ENCODE assay signal across 8 cellular contexts in the genomic region with DNA sequence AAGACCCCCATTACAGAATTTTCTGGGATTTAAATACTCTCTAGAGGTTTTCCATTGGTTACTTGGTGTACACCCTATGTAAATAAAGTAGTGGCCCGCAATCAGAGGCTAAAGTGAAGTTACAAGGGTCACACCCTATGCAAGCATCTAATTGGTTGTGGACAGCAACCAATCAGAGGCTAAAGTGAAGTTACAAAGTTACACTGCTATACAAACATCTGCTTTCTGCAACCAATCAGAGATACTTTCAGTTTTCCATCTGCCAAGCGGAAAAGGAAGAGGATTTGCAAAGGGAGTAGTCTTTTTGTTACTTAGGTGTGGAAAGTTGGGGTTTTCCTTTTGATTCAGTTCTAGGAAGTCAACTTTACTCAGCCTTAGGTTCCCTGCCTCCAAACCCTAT. TPM values are rescaled to one million over a fixed set of nuclear protein-coding genes. Genes with fewer than 3 reads are reported as not detected.
DNase-seq lines count a peak whose midpoint lies in the region; ATAC-seq, FAIRE-seq and TF ChIP-seq lines count a peak whose summit lies in the region.
"Had no signal": no experiment of that assay in that cellular context is flagged by ENCODE, and none has a peak within 500 bp of the region (broad histone marks: within the 10 kb centered on the region; RNA-seq: fewer than 3 reads in every experiment).

No MANE protein-coding gene starts in this region.

- no peaks in the 10 kb centered on the region for H3K4me1 Mint-ChIP-seq in endodermal cell

- H3F3A ChIP-seq in GM23248 (ENCODE audit: insufficient read depth): no peaks in the 10 kb centered on the region

- H3K9ac ChIP-seq in GM23248: no peak overlapping the region
- no peak overlapping the region for H3K9ac ChIP-seq in skeletal muscle tissue (ENCODE audit: low read depth in 1 of 3, low read length in 3 of 3)
- H3K9ac ChIP-seq in endodermal cell (ENCODE audit: extremely low read depth, low read length, poor library complexity, severe bottlenecking): no peak overlapping the region

- H3K4me3 ChIP-seq in GM23248 (no peak overlapping the region), skeletal muscle tissue (ENCODE audit: low read length in 3 of 3) (peak overlapping the region in 2 of 3 donors; percentile 13 to 43), endodermal cell (ENCODE audit: low read length) (no peak overlapping the region)

- ATAC-seq in HG03097 (IDR thresholded peaks at IDR 0.05; ENCODE audit: low FRiP score, unreplicated experiment): no peak

- H3K4me1 ChIP-seq in GM23248 (ENCODE audit: insufficient read depth) (peaks cover 7% of the 10 kb centered on the region), skeletal muscle tissue (ENCODE audit: control insufficient read depth in 3 of 3, insufficient read depth in 3 of 3, low read length in 3 of 3) (peaks cover 0 to 7% (median 0%) of the 10 kb centered on the region in 3 donors), endodermal cell (ENCODE audit: control insufficient read depth, insufficient read depth, low read length) (no peaks in the 10 kb centered on the region)

- H2AFZ ChIP-seq in GM23248: peak overlapping the region; percentile 24; the same call in 1 of the 2 replicates

- H3K9me3 ChIP-seq in GM23248 (ENCODE audit: low read depth) (no peaks in the 10 kb centered on the region), skeletal muscle tissue (ENCODE audit: control insufficient read depth in 3 of 3, low read length in 3 of 3) (no peaks in the 10 kb centered on the region), endodermal cell (ENCODE audit: control insufficient read depth, low read length) (no peaks in the 10 kb centered on the region)

- H3K27ac ChIP-seq in GM23248: no peak overlapping the region
- no peak overlapping the region for H3K27ac ChIP-seq in skeletal muscle tissue (ENCODE audit: low read depth, low read length)
- no peak overlapping the region for H3K27ac ChIP-seq in endodermal cell (ENCODE audit: low read depth, low read length)

- TF ChIP-seq CTCF in endodermal cell (conservative IDR thresholded peaks at IDR 0.05): no peak

- 85 to 92% methylated on average over 2 of the region's 2 CpGs for WGBS in GM23248 (ENCODE audit: low coverage in 1 of 2, low lambda C conversion rate in 2 of 2, missing lambda C conversion rate in 2 of 2), 2 experiments
- WGBS in endodermal cell (ENCODE audit: insufficient coverage in 1 of 2, insufficient read length in 1 of 2), 2 experiments: 100% methylated on average over 1 of the region's 2 CpGs; no CpG with 5 or more reads in 1 of the 2 experiments

- H3K36me3 ChIP-seq in GM23248 (ENCODE audit: low read depth) (no peaks in the 10 kb centered on the region), skeletal muscle tissue (ENCODE audit: control insufficient read depth in 3 of 3, insufficient read depth in 3 of 3, low read length in 3 of 3) (no peaks in the 10 kb centered on the region), endodermal cell (ENCODE audit: control insufficient read depth, insufficient read depth, low read length) (no peaks in the 10 kb centered on the region)

- H4K20me1 ChIP-seq in GM23248 (ENCODE audit: insufficient read depth): peaks cover 6% of the 10 kb centered on the region; the same call in 1 of the 2 replicates

- H3K36me3 Mint-ChIP-seq in endodermal cell (ENCODE audit: low read depth): no peaks in the 10 kb centered on the region

- no peak overlapping the region for H3K4me3 Mint-ChIP-seq in endodermal cell

- H3K9me2 ChIP-seq in GM23248 (ENCODE audit: insufficient read depth): no peaks in the 10 kb centered on the region

- no peak for DNase-seq in GM23248
- DNase-seq in SK-N-DZ (ENCODE audit: low spot score): peak; percentile 1
- peak; percentile 86 for DNase-seq in fibroblast of peridontal ligament (ENCODE audit: extremely low read depth)
- DNase-seq in endodermal cell: no peak
- no peak for DNase-seq in urothelium cell line (ENCODE audit: low spot score)

- H3K9me3 Mint-ChIP-seq in endodermal cell: peaks cover 51% of the 10 kb centered on the region

- H3K79me2 ChIP-seq in GM23248 (ENCODE audit: insufficient read depth): peaks cover 36% of the 10 kb centered on the region

- H3K27me3 ChIP-seq in GM23248 (replicated peaks; ENCODE audit: insufficient read depth): no peaks in the 10 kb centered on the region
- no peaks in the 10 kb centered on the region for H3K27me3 ChIP-seq in skeletal muscle tissue (ENCODE audit: control insufficient read depth in 3 of 3, insufficient read depth in 3 of 3, low read length in 3 of 3)
- H3K27me3 ChIP-seq in endodermal cell (ENCODE audit: control insufficient read depth, insufficient read depth, low read length, poor library complexity, severe bottlenecking): no peaks in the 10 kb centered on the region

- in situ Hi-C loops in GM23248 (cut with MboI): no loop called here

- H3K27me3 Mint-ChIP-seq in endodermal cell (ENCODE audit: insufficient read depth): no peaks in the 10 kb centered on the region
- H3K27me3 Mint-ChIP-seq: progenitor cell of endocrine pancreas had no signal

- FAIRE-seq in urothelium cell line (lab: Jason Lieb, UNC): no peak

- H3K4me2 ChIP-seq in GM23248 (ENCODE audit: unreplicated experiment): no peak overlapping the region

- H3K27ac Mint-ChIP-seq in endodermal cell: no peak overlapping the region
- H3K27ac Mint-ChIP-seq: progenitor cell of endocrine pancreas had no signal

RNA-seq across cellular contexts. Expression of gene ATRX, which starts 2.0 kb away (rescaled TPM):
- total RNA-seq in GM23248 (2014; rRNA removed; shearing (Covaris generic)): 35.2 and 74.6 TPM in 2 replicates
- polyA plus RNA-seq in GM23248 (2016; fragmentation: Nextera tagmentation; extraction: Ambion mirVana): 46.1 and 52.7 TPM in 2 replicates
- 26.9 and 35.7 TPM in 2 replicates for polyA plus RNA-seq in SK-N-DZ (2014; cell fraction: cytosol; rRNA removed)
- polyA plus RNA-seq in SK-N-DZ (2014; cell fraction: nucleus; rRNA removed): 92.8 and 110 TPM in 2 replicates
- total RNA-seq in skeletal muscle tissue (77.2 TPM), endodermal cell (100 to 1,000 TPM; 120 to 137 TPM)
- polyA plus RNA-seq in endodermal cell (2013, experiment 1 of 2): 59.8 TPM
- polyA plus RNA-seq in endodermal cell (2013, experiment 2 of 2): 64.2 TPM

Comparison
In these comparisons a context has a peak if more than half of its experiments do, and no peak if none do; other contexts are left out.
1. DNase-seq: peak in SK-N-DZ (single experiment) and fibroblast of peridontal ligament (single experiment); none in GM23248 (single experiment), endodermal cell (single experiment) and urothelium cell line (single experiment).
2. H3K4me3 ChIP-seq: peak in skeletal muscle tissue (2 of 3); none in GM23248 (single experiment) and endodermal cell (single experiment).